11 cellular contexts compared by ENCODE assay signal in the genomic region with DNA sequence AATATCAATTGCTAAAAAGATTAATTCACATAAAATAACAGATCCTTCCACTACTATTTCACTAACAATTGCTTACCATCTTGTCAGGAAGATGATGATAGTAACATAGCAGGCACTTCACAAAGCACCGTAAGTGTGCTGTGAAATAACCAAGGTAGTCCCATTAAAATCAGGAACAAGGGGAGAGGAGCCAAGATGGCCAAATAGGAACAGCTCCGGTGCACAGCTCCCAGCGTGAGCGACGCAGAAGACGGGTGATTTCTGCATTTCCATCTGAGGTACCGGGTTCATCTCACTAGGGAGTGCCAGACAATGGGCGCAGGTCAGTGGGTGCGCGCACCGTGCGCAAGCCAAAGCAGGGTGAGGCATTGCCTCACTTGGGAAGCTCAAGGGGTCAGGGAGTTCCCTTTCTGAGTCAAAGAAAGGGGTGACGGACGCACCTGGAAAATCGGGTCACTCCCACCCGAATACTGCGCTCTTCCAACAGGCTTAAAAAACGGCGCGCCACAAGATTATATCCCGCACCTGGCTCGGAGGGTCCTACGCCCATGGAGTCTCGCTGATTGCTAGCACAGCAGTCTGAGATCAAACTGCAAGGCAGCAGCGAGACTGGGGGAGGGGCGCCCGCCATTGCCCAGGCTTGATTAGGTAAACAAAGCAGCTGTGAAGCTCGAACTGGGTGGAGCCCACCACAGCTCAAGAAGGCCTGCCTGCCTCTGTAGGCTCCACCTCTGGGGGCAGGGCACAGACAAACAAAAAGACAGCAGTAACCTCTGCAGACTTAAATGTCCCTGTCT. TPM values are rescaled to one million over a fixed set of nuclear protein-coding genes. Genes with fewer than 3 reads are reported as not detected.
DNase-seq lines count a peak whose midpoint lies in the region; ATAC-seq and TF ChIP-seq lines count a peak whose summit lies in the region.
"Not testable (repeated sequence)": the region's sequence is repeated elsewhere in the genome, so short reads cannot be mapped to it uniquely, and the experiment has no call there.
"Had no signal": no experiment of that assay in that cellular context is flagged by ENCODE, and none has a peak within 500 bp of the region (broad histone marks: within the 10 kb centered on the region; RNA-seq: fewer than 3 reads in every experiment).

No MANE protein-coding gene starts in this region.

- peaks cover 13% of the 10 kb centered on the region; the same call in 2 of the 3 replicates for H3K9me3 Mint-ChIP-seq in GM23338
- H3K9me3 Mint-ChIP-seq in brain; osteocyte (ENCODE audit: unreplicated experiment): not testable (repeated sequence)

- H3K27ac ChIP-seq in GM23338 (ENCODE audit: low read depth); iPS-20b (ENCODE audit: low read length): not testable (repeated sequence)

- peak overlapping the region; percentile 61; the same call in 1 of the 2 replicates for H3K4me2 ChIP-seq in GM23338

- H3F3A ChIP-seq in GM23338 (replicated peaks; ENCODE audit: low read depth): not testable (repeated sequence)

- not testable (repeated sequence) for H3K36me3 ChIP-seq in GM23338 (ENCODE audit: insufficient read depth); iPS-20b (ENCODE audit: insufficient read depth, low read depth, low read length)

- not testable (repeated sequence) for H3K27me3 Mint-ChIP-seq in GM23338 (ENCODE audit: insufficient read depth, low read depth, poor library complexity); brain; osteocyte (ENCODE audit: unreplicated experiment)

- not testable (repeated sequence) for H3K9ac ChIP-seq in iPS-20b (ENCODE audit: low read depth, low read length)

- peaks cover 12% of the 10 kb centered on the region for H3K4me1 Mint-ChIP-seq in GM23338
- not testable (repeated sequence) for H3K4me1 Mint-ChIP-seq in brain; osteocyte (ENCODE audit: unreplicated experiment)

- H3K9me2 ChIP-seq in GM23338 (ENCODE audit: insufficient read depth): not testable (repeated sequence)

- not testable (repeated sequence) for H3K36me3 Mint-ChIP-seq in GM23338 (ENCODE audit: low read depth); brain; osteocyte (ENCODE audit: unreplicated experiment)

- not testable (repeated sequence) for H3K4me1 ChIP-seq in GM23338 (ENCODE audit: insufficient read depth); iPS-20b (ENCODE audit: insufficient read depth, low read length)

- H2AFZ ChIP-seq in GM23338: 0 out of 2 replicates have a peak overlapping the region, but pooled peaks have one; percentile 73

- H3K27ac Mint-ChIP-seq in GM23338 (peak overlapping the region; percentile 92), brain (peak overlapping the region in 3 of 5 experiments; percentile 40 to 76 (median 70)), osteocyte (ENCODE audit: unreplicated experiment) (peak overlapping the region; percentile 19)

- intact Hi-C loops in Right ventricle myocardium inferior (cut with DNase I): not testable (repeated sequence)

- H3K27me3 ChIP-seq in GM23338 (ENCODE audit: insufficient read depth); iPS-20b (ENCODE audit: insufficient read depth, low read length): not testable (repeated sequence)

- H4K20me1 ChIP-seq in GM23338 (replicated peaks; ENCODE audit: insufficient read depth): not testable (repeated sequence)

- not testable (repeated sequence) for ATAC-seq in GM23338, Right ventricle myocardium inferior

- H3K79me2 ChIP-seq in GM23338 (replicated peaks; ENCODE audit: insufficient read depth): 0 out of 2 replicates have a peak, but pooled peaks cover 17% of the 10 kb centered on the region

- H3K9me3 ChIP-seq in iPS-20b (ENCODE audit: insufficient read depth, low read depth, low read length): not testable (repeated sequence)

- not testable (repeated sequence) for DNase-seq in GM23338 (ENCODE audit: low spot score); osteocyte (ENCODE audit: extremely low spot score, unreplicated experiment)
- peak; percentile 56 for DNase-seq in NCI-H146 treated with DMSO at 0.1 percent for 48 hours (lab: John Stamatoyannopoulos, UW; ENCODE audit: unreplicated experiment)
- peak; percentile 46 for DNase-seq in NCI-H748 (lab: John Stamatoyannopoulos, UW; ENCODE audit: unreplicated experiment)
- peak; percentile 22 for DNase-seq in Right ventricle myocardium inferior (ENCODE audit: missing footprints)

- peak overlapping the region; percentile 63 for H3K4me3 Mint-ChIP-seq in GM23338
- H3K4me3 Mint-ChIP-seq in brain: peak overlapping the region; percentile 54 to 77 (median 75)
- peak overlapping the region; percentile 74 for H3K4me3 Mint-ChIP-seq in osteocyte (ENCODE audit: unreplicated experiment)

- peak overlapping the region; percentile 48 for H3K4me3 ChIP-seq in GM23338
- peak overlapping the region; percentile 47 for H3K4me3 ChIP-seq in iPS-20b (ENCODE audit: low read length)

- not testable (repeated sequence) for TF ChIP-seq CTCF in GM23338 (conservative IDR thresholded peaks at IDR 0.05; ENCODE audit: low read depth in 2 of 2); brain (conservative IDR thresholded peaks at IDR 0.05); osteocyte (IDR thresholded peaks at IDR 0.05)

TF ChIP-seq in GM23338, 12 proteins besides CTCF, POLR2A, EP300 and RAD21:
- TF ChIP-seq POLR2AphosphoS5 (IDR thresholded peaks at IDR 0.05; ENCODE audit: low read depth): 0 out of 2 replicates have a peak, but pooled peaks have one; percentile 41

RNA-seq across cellular contexts. Expression of a gene that starts 22.3 kb away (rescaled TPM):
- total RNA-seq in GM23338 (2014; rRNA removed; shearing (Covaris generic)): not detected in 2 replicates
- polyA plus RNA-seq in GM23338 (2016; fragmentation: Nextera tagmentation; extraction: Ambion mirVana) (0.10 and 0.32 TPM in 2 replicates), brain (ENCODE audit: insufficient read depth, low read depth, low replicate concordance) (not detected)
- total RNA-seq in Right ventricle myocardium inferior (not detected), osteocyte (not detected in 2 replicates)
- total RNA-seq: A673; Calu3; CD4-positive, alpha-beta memory T cell; PC-9 had no signal
- polyA plus RNA-seq: CD4-positive, alpha-beta memory T cell had no signal

RNA-seq across cellular contexts. Expression of a gene that starts 42.4 kb away (rescaled TPM):
- 3.9 and 8.7 TPM in 2 replicates for total RNA-seq in GM23338 (2014; rRNA removed; shearing (Covaris generic))
- polyA plus RNA-seq in GM23338 (2016; fragmentation: Nextera tagmentation; extraction: Ambion mirVana) (8.1 and 10.2 TPM in 2 replicates), brain (ENCODE audit: insufficient read depth, low read depth, low replicate concordance) (2.4 TPM)
- total RNA-seq in Right ventricle myocardium inferior (16.5 TPM), osteocyte (15.3 and 16.9 TPM in 2 replicates)

Comparison
In these comparisons a context has a peak if more than half of its experiments do, and no peak if none do; other contexts are left out.
1. H3K27ac Mint-ChIP-seq: peak in every context shown above with its lines; median percentile 92 in GM23338; 70 in brain; 19 in osteocyte.